In the genomic region with DNA sequence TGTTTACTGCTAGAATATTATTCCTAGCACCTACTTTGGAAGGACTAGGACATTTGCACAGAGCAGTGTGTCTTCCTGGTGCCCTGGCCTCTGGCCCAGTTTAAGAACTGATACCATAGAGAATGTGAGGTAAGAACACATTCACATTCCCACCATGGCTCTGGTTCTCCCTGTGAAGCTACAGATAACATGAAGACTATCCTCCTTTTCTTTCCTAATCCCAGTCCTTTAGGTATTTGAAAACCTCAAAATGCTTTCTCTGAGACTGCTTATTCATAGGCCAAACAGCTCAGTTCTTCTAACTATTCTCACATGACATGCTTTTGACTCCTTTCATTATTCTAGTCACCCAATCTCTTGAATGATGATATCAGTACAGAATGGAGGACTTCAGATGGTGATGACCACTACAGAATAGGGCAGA, we compare ENCODE assay signal across 27 cellular contexts. TPM values are rescaled to one million over a fixed set of nuclear protein-coding genes. Genes with fewer than 3 reads are reported as not detected.
A peak's percentile ranks its signal among the peaks of the same experiment; 100 is the strongest.
DNase-seq lines count a peak whose midpoint lies in the region; ATAC-seq and TF ChIP-seq lines count a peak whose summit lies in the region.
"Had no signal": no experiment of that assay in that cellular context is flagged by ENCODE, and none has a peak within 500 bp of the region (broad histone marks: within the 10 kb centered on the region; RNA-seq: fewer than 3 reads in every experiment).

No MANE protein-coding gene starts in this region.

- H3K27me3 ChIP-seq in GM23248 (replicated peaks; ENCODE audit: insufficient read depth) (no peaks in the 10 kb centered on the region), gastrocnemius medialis (no peaks in the 10 kb centered on the region)
- H3K27me3 ChIP-seq: foreskin keratinocyte, neural progenitor cell, Peyer's patch, SJCRH30 had no signal

- H4K20me1 ChIP-seq in GM23248 (ENCODE audit: insufficient read depth) = peaks cover 24% of the 10 kb centered on the region; the same call in 1 of the 2 replicates

- peak overlapping the region; percentile 31; the same call in 1 of the 2 replicates for H3K27ac ChIP-seq in GM23248
- H3K27ac ChIP-seq in gastrocnemius medialis = peak overlapping the region in 1 of 4 donors; percentile 39
- H3K27ac ChIP-seq: foreskin keratinocyte, lower lobe of right lung, neural progenitor cell, Peyer's patch, SJCRH30 had no signal

- H3K4me2 ChIP-seq in GM23248 (ENCODE audit: unreplicated experiment) = peak overlapping the region; percentile 18
- H3K4me2 ChIP-seq: neural progenitor cell had no signal

- in situ Hi-C loops in GM23248 (cut with MboI) = no loop called here
- in situ Hi-C loops in gastrocnemius medialis (cut with MboI; ENCODE audit: low sequenced_read_pairs in 4 of 4) = no loop called here

- no peaks in the 10 kb centered on the region for H3K9me2 ChIP-seq in GM23248 (ENCODE audit: insufficient read depth)

- H3K4me1 ChIP-seq in GM23248 (ENCODE audit: insufficient read depth) (peaks cover 17% of the 10 kb centered on the region), gastrocnemius medialis (peaks cover 56 to 75% of the 10 kb centered on the region in 2 donors)
- H3K4me1 ChIP-seq: foreskin keratinocyte, Peyer's patch, SJCRH30 had no signal

- no peaks in the 10 kb centered on the region for H3K36me3 ChIP-seq in GM23248 (ENCODE audit: low read depth)
- no peaks in the 10 kb centered on the region for H3K36me3 ChIP-seq in gastrocnemius medialis
- H3K36me3 ChIP-seq: lower lobe of right lung, neural progenitor cell, Peyer's patch, SJCRH30 had no signal

- DNase-seq in GM23248 (peak; percentile 74), amniotic epithelial cell (ENCODE audit: low read depth) (peak; percentile 90), foreskin melanocyte (peak; percentile 80), gastrocnemius medialis (no peak), cerebellar nuclear complex (lab: John Stamatoyannopoulos, UW) (no peak), mucosa of gallbladder (ENCODE audit: low spot score) (no peak), NAMALWA (ENCODE audit: low spot score) (no peak)
- DNase-seq: activated CD4-positive, alpha-beta T cell treated with anti-CD3 and anti-CD28 coated beads for 36 hours; activated gamma-delta T cell treated with Interleukin-2 at 50 U/mL for 16 hours; activated T-cell treated with anti-CD3 and anti-CD28 coated beads, Interleukin-2, amount 50 U/mL, for 24 hours; central memory CD4-positive, alpha-beta T cell; DMS153; foreskin keratinocyte; GOT3; hypothalamus; lower lobe of right lung; NCI-H526 treated with DMSO at 0.1 percent for 48 hours; Peyer's patch; posterior cingulate gyrus; SJCRH30; T-cell had no signal

- intact Hi-C loops in gastrocnemius medialis (cut with DNase I; ENCODE audit: low total_unique reads) = no loop called here

- H3K79me2 ChIP-seq in GM23248 (ENCODE audit: insufficient read depth) = peaks cover 75% of the 10 kb centered on the region

- no peak overlapping the region for H3K9ac ChIP-seq in GM23248
- H3K9ac ChIP-seq: neural progenitor cell had no signal

- TF ChIP-seq CTCF in gastrocnemius medialis (IDR thresholded peaks at IDR 0.05 in 4 of 5, conservative IDR thresholded peaks at IDR 0.05 in 1 of 5) = no peak

- H3F3A ChIP-seq in GM23248 (ENCODE audit: insufficient read depth) = peaks cover 18% of the 10 kb centered on the region; the same call in 1 of the 2 replicates

- H3K9me3 ChIP-seq in GM23248 (ENCODE audit: low read depth) (no peaks in the 10 kb centered on the region), gastrocnemius medialis (no peaks in the 10 kb centered on the region)
- H3K9me3 ChIP-seq: lower lobe of right lung, Peyer's patch, SJCRH30 had no signal

- ATAC-seq in gastrocnemius medialis = peak; percentile 51 to 52
- ATAC-seq: activated CD4-positive, alpha-beta T cell treated with anti-CD3 and anti-CD28 coated beads for 36 hours; CD8-positive, alpha-beta T cell; foreskin keratinocyte; K562; lower lobe of right lung; T-cell had no signal

- no peak for TF ChIP-seq POLR2A in gastrocnemius medialis (IDR thresholded peaks at IDR 0.05)

- H3K4me3 ChIP-seq in GM23248 (no peak overlapping the region), gastrocnemius medialis (no peak overlapping the region)
- H3K4me3 ChIP-seq: K562, lower lobe of right lung, neural progenitor cell, Peyer's patch, SJCRH30 had no signal

- no peak overlapping the region for H2AFZ ChIP-seq in GM23248
- H2AFZ ChIP-seq: neural progenitor cell had no signal

RNA-seq across cellular contexts. Expression of a gene that starts 11.9 kb away (rescaled TPM):
- 9.1 and 12.3 TPM in 2 replicates for total RNA-seq in GM23248 (2014; rRNA removed; shearing (Covaris generic))
- 7.6 and 7.8 TPM in 2 replicates for polyA plus RNA-seq in GM23248 (2016; fragmentation: Nextera tagmentation; extraction: Ambion mirVana)
- total RNA-seq in gastrocnemius medialis (10 to 100 TPM; 29.5 to 58.4 (median 41.8) TPM), mucosa of gallbladder (24.0 TPM)

RNA-seq across cellular contexts. Expression of a gene that starts 12.1 kb away (rescaled TPM):
- not detected in 2 replicates for total RNA-seq in GM23248 (2014; rRNA removed; shearing (Covaris generic))
- polyA plus RNA-seq in GM23248 (2016; fragmentation: Nextera tagmentation; extraction: Ambion mirVana) = not detected in 2 replicates
- total RNA-seq in gastrocnemius medialis (under 1 TPM in 1 of 4 donors, not detected in 3; 0.49 TPM), mucosa of gallbladder (0.52 TPM)
- total RNA-seq: activated CD8-positive, alpha-beta memory T cell treated with anti-CD3 and anti-CD28 coated beads for 36 hours; CD8-positive, alpha-beta T cell; endothelial cell of umbilical vein; foreskin keratinocyte; HT-29; K562; Peyer's patch; T-cell had no signal
- polyA plus RNA-seq: endothelial cell of umbilical vein, foreskin keratinocyte had no signal

Comparison
In these comparisons a context has a peak if more than half of its experiments do, and no peak if none do; other contexts are left out.
1. DNase-seq: peak in GM23248 (single experiment), amniotic epithelial cell (single experiment) and foreskin melanocyte (single experiment); none in gastrocnemius medialis (0 of 2), cerebellar nuclear complex (0 of 2), mucosa of gallbladder (single experiment) and NAMALWA (single experiment).